1 cellular context compared by ENCODE assay signal in the genomic region with DNA sequence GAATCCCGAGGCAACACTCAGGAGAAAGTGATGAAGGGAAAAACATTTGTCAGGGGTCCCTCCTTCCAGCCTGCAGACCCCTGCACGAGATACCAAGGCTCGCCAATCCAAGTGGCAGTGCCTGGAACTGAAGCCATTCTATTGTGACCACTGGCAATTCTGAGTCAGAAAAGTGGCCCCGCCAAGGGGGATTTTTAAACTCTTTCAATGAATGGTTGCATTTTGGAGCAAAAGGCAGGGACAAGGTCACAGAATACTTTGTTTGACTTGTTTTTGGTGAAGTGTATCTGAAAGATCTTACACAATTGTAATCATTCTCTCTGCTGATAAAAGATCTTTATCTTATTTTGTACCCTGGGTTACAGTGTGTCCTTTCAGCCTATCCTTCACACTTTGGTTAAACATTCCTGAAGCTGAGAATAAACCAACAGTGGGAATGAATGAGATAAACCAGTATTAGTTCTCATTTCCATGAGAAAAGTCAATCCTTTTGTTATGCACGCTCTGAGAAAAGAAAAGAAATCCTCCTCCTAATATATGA.
A peak's percentile ranks its signal among the peaks of the same experiment; 100 is the strongest.
TF ChIP-seq lines count a peak whose summit lies in the region.

No MANE protein-coding gene starts in this region.

TF ChIP-seq in HepG2, 621 proteins besides CTCF, POLR2A, EP300 and RAD21 (continued from another document and continues in another):
- TF ChIP-seq, protein P1, sequence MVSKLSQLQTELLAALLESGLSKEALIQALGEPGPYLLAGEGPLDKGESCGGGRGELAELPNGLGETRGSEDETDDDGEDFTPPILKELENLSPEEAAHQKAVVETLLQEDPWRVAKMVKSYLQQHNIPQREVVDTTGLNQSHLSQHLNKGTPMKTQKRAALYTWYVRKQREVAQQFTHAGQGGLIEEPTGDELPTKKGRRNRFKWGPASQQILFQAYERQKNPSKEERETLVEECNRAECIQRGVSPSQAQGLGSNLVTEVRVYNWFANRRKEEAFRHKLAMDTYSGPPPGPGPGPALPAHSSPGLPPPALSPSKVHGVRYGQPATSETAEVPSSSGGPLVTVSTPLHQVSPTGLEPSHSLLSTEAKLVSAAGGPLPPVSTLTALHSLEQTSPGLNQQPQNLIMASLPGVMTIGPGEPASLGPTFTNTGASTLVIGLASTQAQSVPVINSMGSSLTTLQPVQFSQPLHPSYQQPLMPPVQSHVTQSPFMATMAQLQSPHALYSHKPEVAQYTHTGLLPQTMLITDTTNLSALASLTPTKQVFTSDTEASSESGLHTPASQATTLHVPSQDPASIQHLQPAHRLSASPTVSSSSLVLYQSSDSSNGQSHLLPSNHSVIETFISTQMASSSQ (IDR thresholded peaks at IDR 0.05; ENCODE audit: low read depth) = peak; percentile 51
- TF ChIP-seq, protein P1 (CRISPR knock-in tag; IDR thresholded peaks at IDR 0.05; ENCODE audit: borderline replicate concordance) = no peak
- TF ChIP-seq MAFG (CRISPR knock-in tag; IDR thresholded peaks at IDR 0.05) (no peak), PAF1 (CRISPR knock-in tag; IDR thresholded peaks at IDR 0.05) (no peak), XBP1 (CRISPR knock-in tag; IDR thresholded peaks at IDR 0.05) (no peak), ATF4 (CRISPR knock-in tag; IDR thresholded peaks at IDR 0.05) (no peak), ZNF333 (CRISPR knock-in tag; IDR thresholded peaks at IDR 0.05; ENCODE audit: borderline replicate concordance) (no peak), LRRFIP1 (CRISPR knock-in tag; conservative IDR thresholded peaks at IDR 0.05) (no peak), KLF16 (CRISPR knock-in tag; IDR thresholded peaks at IDR 0.05) (0 out of 4 replicates have a peak, but pooled peaks of 1 of the 2 experiments have one; percentile 23), PRMT3 (CRISPR knock-in tag; IDR thresholded peaks at IDR 0.05; ENCODE audit: borderline replicate concordance, low read depth) (no peak), BRCA1 (CRISPR knock-in tag; IDR thresholded peaks at IDR 0.05) (no peak), SOX5 (CRISPR knock-in tag; IDR thresholded peaks at IDR 0.05; ENCODE audit: borderline replicate concordance) (peak; percentile 98), NFATC3 (CRISPR knock-in tag; IDR thresholded peaks at IDR 0.05) (no peak), ZMYM3 (CRISPR knock-in tag; IDR thresholded peaks at IDR 0.05) (no peak), HNRNPUL1 (IDR thresholded peaks at IDR 0.05; ENCODE audit: low read depth, low read length) (no peak), ZNF121 (CRISPR knock-in tag; IDR thresholded peaks at IDR 0.05) (no peak), ATRX (CRISPR knock-in tag; IDR thresholded peaks at IDR 0.05; ENCODE audit: borderline replicate concordance) (no peak), HNRNPL (IDR thresholded peaks at IDR 0.05; ENCODE audit: low read depth, low read length) (no peak), SSRP1 (CRISPR knock-in tag; IDR thresholded peaks at IDR 0.05) (0 out of 2 replicates have a peak, but pooled peaks have one; percentile 41), HNF4A (CRISPR knock-in tag; IDR thresholded peaks at IDR 0.05) (peak; percentile 36), FOSL1 (CRISPR knock-in tag; IDR thresholded peaks at IDR 0.05; ENCODE audit: borderline replicate concordance) (no peak), FOXC1 (CRISPR knock-in tag; IDR thresholded peaks at IDR 0.05; ENCODE audit: borderline replicate concordance) (no peak), BCL6 (CRISPR knock-in tag; IDR thresholded peaks at IDR 0.05) (peak; percentile 92; the same call in 1 of the 2 replicates), ZNF550 (CRISPR knock-in tag; IDR thresholded peaks at IDR 0.05; ENCODE audit: borderline replicate concordance) (no peak)
- TF ChIP-seq, protein P2, sequence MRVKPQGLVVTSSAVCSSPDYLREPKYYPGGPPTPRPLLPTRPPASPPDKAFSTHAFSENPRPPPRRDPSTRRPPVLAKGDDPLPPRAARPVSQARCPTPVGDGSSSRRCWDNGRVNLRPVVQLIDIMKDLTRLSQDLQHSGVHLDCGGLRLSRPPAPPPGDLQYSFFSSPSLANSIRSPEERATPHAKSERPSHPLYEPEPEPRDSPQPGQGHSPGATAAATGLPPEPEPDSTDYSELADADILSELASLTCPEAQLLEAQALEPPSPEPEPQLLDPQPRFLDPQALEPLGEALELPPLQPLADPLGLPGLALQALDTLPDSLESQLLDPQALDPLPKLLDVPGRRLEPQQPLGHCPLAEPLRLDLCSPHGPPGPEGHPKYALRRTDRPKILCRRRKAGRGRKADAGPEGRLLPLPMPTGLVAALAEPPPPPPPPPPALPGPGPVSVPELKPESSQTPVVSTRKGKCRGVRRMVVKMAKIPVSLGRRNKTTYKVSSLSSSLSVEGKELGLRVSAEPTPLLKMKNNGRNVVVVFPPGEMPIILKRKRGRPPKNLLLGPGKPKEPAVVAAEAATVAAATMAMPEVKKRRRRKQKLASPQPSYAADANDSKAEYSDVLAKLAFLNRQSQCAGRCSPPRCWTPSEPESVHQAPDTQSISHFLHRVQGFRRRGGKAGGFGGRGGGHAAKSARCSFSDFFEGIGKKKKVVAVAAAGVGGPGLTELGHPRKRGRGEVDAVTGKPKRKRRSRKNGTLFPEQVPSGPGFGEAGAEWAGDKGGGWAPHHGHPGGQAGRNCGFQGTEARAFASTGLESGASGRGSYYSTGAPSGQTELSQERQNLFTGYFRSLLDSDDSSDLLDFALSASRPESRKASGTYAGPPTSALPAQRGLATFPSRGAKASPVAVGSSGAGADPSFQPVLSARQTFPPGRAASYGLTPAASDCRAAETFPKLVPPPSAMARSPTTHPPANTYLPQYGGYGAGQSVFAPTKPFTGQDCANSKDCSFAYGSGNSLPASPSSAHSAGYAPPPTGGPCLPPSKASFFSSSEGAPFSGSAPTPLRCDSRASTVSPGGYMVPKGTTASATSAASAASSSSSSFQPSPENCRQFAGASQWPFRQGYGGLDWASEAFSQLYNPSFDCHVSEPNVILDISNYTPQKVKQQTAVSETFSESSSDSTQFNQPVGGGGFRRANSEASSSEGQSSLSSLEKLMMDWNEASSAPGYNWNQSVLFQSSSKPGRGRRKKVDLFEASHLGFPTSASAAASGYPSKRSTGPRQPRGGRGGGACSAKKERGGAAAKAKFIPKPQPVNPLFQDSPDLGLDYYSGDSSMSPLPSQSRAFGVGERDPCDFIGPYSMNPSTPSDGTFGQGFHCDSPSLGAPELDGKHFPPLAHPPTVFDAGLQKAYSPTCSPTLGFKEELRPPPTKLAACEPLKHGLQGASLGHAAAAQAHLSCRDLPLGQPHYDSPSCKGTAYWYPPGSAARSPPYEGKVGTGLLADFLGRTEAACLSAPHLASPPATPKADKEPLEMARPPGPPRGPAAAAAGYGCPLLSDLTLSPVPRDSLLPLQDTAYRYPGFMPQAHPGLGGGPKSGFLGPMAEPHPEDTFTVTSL (CRISPR knock-in tag; IDR thresholded peaks at IDR 0.05; ENCODE audit: borderline replicate concordance) = peak; percentile 22; the same call in 1 of the 2 replicates
- TF ChIP-seq, protein P3, sequence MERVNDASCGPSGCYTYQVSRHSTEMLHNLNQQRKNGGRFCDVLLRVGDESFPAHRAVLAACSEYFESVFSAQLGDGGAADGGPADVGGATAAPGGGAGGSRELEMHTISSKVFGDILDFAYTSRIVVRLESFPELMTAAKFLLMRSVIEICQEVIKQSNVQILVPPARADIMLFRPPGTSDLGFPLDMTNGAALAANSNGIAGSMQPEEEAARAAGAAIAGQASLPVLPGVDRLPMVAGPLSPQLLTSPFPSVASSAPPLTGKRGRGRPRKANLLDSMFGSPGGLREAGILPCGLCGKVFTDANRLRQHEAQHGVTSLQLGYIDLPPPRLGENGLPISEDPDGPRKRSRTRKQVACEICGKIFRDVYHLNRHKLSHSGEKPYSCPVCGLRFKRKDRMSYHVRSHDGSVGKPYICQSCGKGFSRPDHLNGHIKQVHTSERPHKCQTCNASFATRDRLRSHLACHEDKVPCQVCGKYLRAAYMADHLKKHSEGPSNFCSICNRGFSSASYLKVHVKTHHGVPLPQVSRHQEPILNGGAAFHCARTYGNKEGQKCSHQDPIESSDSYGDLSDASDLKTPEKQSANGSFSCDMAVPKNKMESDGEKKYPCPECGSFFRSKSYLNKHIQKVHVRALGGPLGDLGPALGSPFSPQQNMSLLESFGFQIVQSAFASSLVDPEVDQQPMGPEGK (CRISPR knock-in tag; IDR thresholded peaks at IDR 0.05) = peak; percentile 42; the same call in 1 of the 2 replicates
- TF ChIP-seq, protein P4, sequence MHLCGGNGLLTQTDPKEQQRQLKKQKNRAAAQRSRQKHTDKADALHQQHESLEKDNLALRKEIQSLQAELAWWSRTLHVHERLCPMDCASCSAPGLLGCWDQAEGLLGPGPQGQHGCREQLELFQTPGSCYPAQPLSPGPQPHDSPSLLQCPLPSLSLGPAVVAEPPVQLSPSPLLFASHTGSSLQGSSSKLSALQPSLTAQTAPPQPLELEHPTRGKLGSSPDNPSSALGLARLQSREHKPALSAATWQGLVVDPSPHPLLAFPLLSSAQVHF (CRISPR knock-in tag; IDR thresholded peaks at IDR 0.05) = no peak
- TF ChIP-seq, protein P5, sequence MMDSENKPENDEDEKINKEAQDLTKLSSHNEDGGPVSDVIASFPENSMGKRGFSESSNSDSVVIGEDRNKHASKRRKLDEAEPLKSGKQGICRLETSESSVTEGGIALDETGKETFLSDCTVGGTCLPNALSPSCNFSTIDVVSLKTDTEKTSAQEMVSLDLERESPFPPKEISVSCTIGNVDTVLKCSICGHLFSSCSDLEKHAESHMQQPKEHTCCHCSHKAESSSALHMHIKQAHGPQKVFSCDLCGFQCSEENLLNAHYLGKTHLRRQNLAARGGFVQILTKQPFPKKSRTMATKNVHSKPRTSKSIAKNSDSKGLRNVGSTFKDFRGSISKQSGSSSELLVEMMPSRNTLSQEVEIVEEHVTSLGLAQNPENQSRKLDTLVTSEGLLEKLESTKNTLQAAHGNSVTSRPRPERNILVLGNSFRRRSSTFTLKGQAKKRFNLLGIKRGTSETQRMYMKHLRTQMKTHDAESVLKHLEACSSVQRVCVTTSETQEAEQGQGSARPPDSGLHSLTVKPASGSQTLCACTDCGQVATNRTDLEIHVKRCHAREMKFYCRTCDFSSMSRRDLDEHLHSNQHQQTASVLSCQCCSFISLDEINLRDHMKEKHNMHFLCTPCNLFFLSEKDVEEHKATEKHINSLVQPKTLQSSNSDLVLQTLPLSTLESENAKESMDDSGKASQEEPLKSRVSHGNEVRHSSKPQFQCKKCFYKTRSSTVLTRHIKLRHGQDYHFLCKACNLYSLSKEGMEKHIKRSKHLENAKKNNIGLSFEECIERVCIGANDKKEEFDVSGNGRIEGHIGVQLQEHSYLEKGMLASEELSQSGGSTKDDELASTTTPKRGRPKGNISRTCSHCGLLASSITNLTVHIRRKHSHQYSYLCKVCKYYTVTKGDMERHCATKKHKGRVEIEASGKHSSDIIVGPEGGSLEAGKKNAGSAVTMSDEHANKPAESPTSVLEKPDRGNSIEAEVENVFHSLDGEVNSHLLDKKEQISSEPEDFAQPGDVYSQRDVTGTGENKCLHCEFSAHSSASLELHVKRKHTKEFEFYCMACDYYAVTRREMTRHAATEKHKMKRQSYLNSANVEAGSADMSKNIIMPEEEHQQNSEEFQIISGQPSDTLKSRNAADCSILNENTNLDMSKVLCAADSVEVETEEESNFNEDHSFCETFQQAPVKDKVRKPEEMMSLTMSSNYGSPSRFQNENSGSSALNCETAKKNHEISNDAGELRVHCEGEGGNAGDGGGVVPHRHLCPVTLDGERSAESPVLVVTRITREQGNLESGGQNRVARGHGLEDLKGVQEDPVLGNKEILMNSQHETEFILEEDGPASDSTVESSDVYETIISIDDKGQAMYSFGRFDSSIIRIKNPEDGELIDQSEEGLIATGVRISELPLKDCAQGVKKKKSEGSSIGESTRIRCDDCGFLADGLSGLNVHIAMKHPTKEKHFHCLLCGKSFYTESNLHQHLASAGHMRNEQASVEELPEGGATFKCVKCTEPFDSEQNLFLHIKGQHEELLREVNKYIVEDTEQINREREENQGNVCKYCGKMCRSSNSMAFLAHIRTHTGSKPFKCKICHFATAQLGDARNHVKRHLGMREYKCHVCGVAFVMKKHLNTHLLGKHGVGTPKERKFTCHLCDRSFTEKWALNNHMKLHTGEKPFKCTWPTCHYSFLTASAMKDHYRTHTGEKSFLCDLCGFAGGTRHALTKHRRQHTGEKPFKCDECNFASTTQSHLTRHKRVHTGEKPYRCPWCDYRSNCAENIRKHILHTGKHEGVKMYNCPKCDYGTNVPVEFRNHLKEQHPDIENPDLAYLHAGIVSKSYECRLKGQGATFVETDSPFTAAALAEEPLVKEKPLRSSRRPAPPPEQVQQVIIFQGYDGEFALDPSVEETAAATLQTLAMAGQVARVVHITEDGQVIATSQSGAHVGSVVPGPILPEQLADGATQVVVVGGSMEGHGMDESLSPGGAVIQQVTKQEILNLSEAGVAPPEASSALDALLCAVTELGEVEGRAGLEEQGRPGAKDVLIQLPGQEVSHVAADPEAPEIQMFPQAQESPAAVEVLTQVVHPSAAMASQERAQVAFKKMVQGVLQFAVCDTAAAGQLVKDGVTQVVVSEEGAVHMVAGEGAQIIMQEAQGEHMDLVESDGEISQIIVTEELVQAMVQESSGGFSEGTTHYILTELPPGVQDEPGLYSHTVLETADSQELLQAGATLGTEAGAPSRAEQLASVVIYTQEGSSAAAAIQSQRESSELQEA (CRISPR knock-in tag; IDR thresholded peaks at IDR 0.05; ENCODE audit: not compliant biosample characterization) = no peak
